1 cellular context compared by ENCODE assay signal in genomic region chr17:61411944-61412859, GRCh38.
A peak's percentile ranks its signal among the peaks of the same experiment; 100 is the strongest.
TF ChIP-seq lines count a peak whose summit lies in the region.

No MANE protein-coding gene starts in this region.

TF ChIP-seq in HepG2, 621 proteins besides CTCF, POLR2A, EP300 and RAD21 (continued from another document and continues in another):
- TF ChIP-seq KDM2A (CRISPR knock-in tag; IDR thresholded peaks at IDR 0.05; ENCODE audit: borderline replicate concordance, low read depth) (peak; percentile 96), ZNF7 (CRISPR knock-in tag; IDR thresholded peaks at IDR 0.05) (no peak; the same call in 1 of the 2 replicates), KDM1A (CRISPR knock-in tag; IDR thresholded peaks at IDR 0.05) (peak; percentile 9; the same call in 1 of the 2 replicates), MIER2 (CRISPR knock-in tag; IDR thresholded peaks at IDR 0.05) (peak; percentile 14; the same call in 1 of the 2 replicates), ZNF75D (CRISPR knock-in tag; IDR thresholded peaks at IDR 0.05; ENCODE audit: borderline replicate concordance) (no peak), ZNF773 (CRISPR knock-in tag; IDR thresholded peaks at IDR 0.05; ENCODE audit: borderline replicate concordance) (peak; percentile 59; the same call in 1 of the 2 replicates), TSC22D2 (CRISPR knock-in tag; IDR thresholded peaks at IDR 0.05; ENCODE audit: borderline replicate concordance) (peak; percentile 91; the same call in 1 of the 2 replicates), ZNF878 (CRISPR knock-in tag; IDR thresholded peaks at IDR 0.05) (peak; percentile 36; the same call in 1 of the 2 replicates), ZKSCAN5 (CRISPR knock-in tag; IDR thresholded peaks at IDR 0.05) (0 out of 2 replicates have a peak, but pooled peaks have one; percentile 35), ZNF407 (CRISPR knock-in tag; IDR thresholded peaks at IDR 0.05; ENCODE audit: not compliant biosample characterization) (peak; percentile 96), ZNF563 (CRISPR knock-in tag; IDR thresholded peaks at IDR 0.05) (peak; percentile 70; the same call in 1 of the 2 replicates), LCORL (IDR thresholded peaks at IDR 0.05) (no peak), LCORL (CRISPR knock-in tag; IDR thresholded peaks at IDR 0.05) (peak; percentile 90), ZNF160 (CRISPR knock-in tag; IDR thresholded peaks at IDR 0.05) (no peak; the same call in 1 of the 2 replicates), SPEN (CRISPR knock-in tag; IDR thresholded peaks at IDR 0.05; ENCODE audit: low read depth) (peak; percentile 79), ZNF512 (CRISPR knock-in tag; IDR thresholded peaks at IDR 0.05) (no peak), IKZF5 (CRISPR knock-in tag; IDR thresholded peaks at IDR 0.05) (peak; percentile 82), REL (CRISPR knock-in tag; conservative IDR thresholded peaks at IDR 0.05) (peak; percentile 98), ZNF282 (IDR thresholded peaks at IDR 0.05; ENCODE audit: partially characterized antibody) (no peak), ZNF292 (CRISPR knock-in tag; IDR thresholded peaks at IDR 0.05; ENCODE audit: borderline replicate concordance, low read depth) (peak; percentile 63; the same call in 1 of the 2 replicates), ZNF879 (CRISPR knock-in tag; IDR thresholded peaks at IDR 0.05) (peak; percentile 39; the same call in 1 of the 2 replicates), SKI (IDR thresholded peaks at IDR 0.05; ENCODE audit: partially characterized antibody) (peak; percentile 34), TRIM24 (CRISPR knock-in tag; IDR thresholded peaks at IDR 0.05) (no peak), ZNF775 (CRISPR knock-in tag; IDR thresholded peaks at IDR 0.05; ENCODE audit: borderline replicate concordance) (peak; percentile 31; the same call in 1 of the 2 replicates), SMARCC2 (IDR thresholded peaks at IDR 0.05) (no peak), MBD4 (IDR thresholded peaks at IDR 0.05; ENCODE audit: borderline replicate concordance, low read length) (no peak), ZSCAN25 (CRISPR knock-in tag; IDR thresholded peaks at IDR 0.05) (no peak; the same call in 1 of the 2 replicates), GFI1 (CRISPR knock-in tag; IDR thresholded peaks at IDR 0.05; ENCODE audit: borderline replicate concordance) (peak; percentile 83; the same call in 1 of the 2 replicates), SOX5 (CRISPR knock-in tag; IDR thresholded peaks at IDR 0.05; ENCODE audit: borderline replicate concordance) (peak; percentile 36; the same call in 1 of the 2 replicates), ZNF816 (CRISPR knock-in tag; IDR thresholded peaks at IDR 0.05; ENCODE audit: borderline replicate concordance) (no peak; the same call in 1 of the 2 replicates), GPBP1L1 (CRISPR knock-in tag; IDR thresholded peaks at IDR 0.05) (no peak), ZFY (CRISPR knock-in tag; IDR thresholded peaks at IDR 0.05) (peak; percentile 95), XRCC5 (optimal IDR thresholded peaks at IDR 0.05; ENCODE audit: low read length) (peak; percentile 92), ZBTB4 (CRISPR knock-in tag; IDR thresholded peaks at IDR 0.05; ENCODE audit: borderline replicate concordance) (0 out of 2 replicates have a peak, but pooled peaks have one; percentile 17), CAMTA2 (CRISPR knock-in tag; IDR thresholded peaks at IDR 0.05; ENCODE audit: borderline replicate concordance) (peak; percentile 64; the same call in 1 of the 2 replicates), ATRX (CRISPR knock-in tag; IDR thresholded peaks at IDR 0.05; ENCODE audit: borderline replicate concordance) (no peak), ZNF781 (CRISPR knock-in tag; IDR thresholded peaks at IDR 0.05; ENCODE audit: borderline replicate concordance, not compliant biosample characterization) (no peak), CREBL2 (CRISPR knock-in tag; IDR thresholded peaks at IDR 0.05; ENCODE audit: borderline replicate concordance) (no peak), GATAD1 (CRISPR knock-in tag; IDR thresholded peaks at IDR 0.05) (peak; percentile 68), HOXA3 (CRISPR knock-in tag; IDR thresholded peaks at IDR 0.05) (peak; percentile 83), RARG (CRISPR knock-in tag; IDR thresholded peaks at IDR 0.05; ENCODE audit: low read depth) (0 out of 2 replicates have a peak, but pooled peaks have one; percentile 52), ZNF703 (CRISPR knock-in tag; IDR thresholded peaks at IDR 0.05; ENCODE audit: borderline replicate concordance) (peak; percentile 80), POLR2G (IDR thresholded peaks at IDR 0.05; ENCODE audit: low read depth, low read length) (peak; percentile 59; the same call in 1 of the 2 replicates), HMG20B (CRISPR knock-in tag; conservative IDR thresholded peaks at IDR 0.05) (0 out of 2 replicates have a peak, but pooled peaks have one; percentile 32), ZBTB7B (CRISPR knock-in tag; IDR thresholded peaks at IDR 0.05) (peak; percentile 60; the same call in 1 of the 2 replicates), ZNF777 (CRISPR knock-in tag; IDR thresholded peaks at IDR 0.05) (no peak), MIER3 (CRISPR knock-in tag; IDR thresholded peaks at IDR 0.05; ENCODE audit: borderline replicate concordance) (peak; percentile 53; the same call in 1 of the 2 replicates), RARA (CRISPR knock-in tag; IDR thresholded peaks at IDR 0.05) (peak; percentile 42), KDM4B (CRISPR knock-in tag; IDR thresholded peaks at IDR 0.05) (peak; percentile 75; the same call in 1 of the 2 replicates), RFXAP (CRISPR knock-in tag; IDR thresholded peaks at IDR 0.05; ENCODE audit: borderline replicate concordance) (peak; percentile 86), ZNF766 (CRISPR knock-in tag; IDR thresholded peaks at IDR 0.05; ENCODE audit: borderline replicate concordance) (peak; percentile 63; the same call in 1 of the 2 replicates)
